Comparison of ENCODE assay signal across 10 cellular contexts in the genomic region with DNA sequence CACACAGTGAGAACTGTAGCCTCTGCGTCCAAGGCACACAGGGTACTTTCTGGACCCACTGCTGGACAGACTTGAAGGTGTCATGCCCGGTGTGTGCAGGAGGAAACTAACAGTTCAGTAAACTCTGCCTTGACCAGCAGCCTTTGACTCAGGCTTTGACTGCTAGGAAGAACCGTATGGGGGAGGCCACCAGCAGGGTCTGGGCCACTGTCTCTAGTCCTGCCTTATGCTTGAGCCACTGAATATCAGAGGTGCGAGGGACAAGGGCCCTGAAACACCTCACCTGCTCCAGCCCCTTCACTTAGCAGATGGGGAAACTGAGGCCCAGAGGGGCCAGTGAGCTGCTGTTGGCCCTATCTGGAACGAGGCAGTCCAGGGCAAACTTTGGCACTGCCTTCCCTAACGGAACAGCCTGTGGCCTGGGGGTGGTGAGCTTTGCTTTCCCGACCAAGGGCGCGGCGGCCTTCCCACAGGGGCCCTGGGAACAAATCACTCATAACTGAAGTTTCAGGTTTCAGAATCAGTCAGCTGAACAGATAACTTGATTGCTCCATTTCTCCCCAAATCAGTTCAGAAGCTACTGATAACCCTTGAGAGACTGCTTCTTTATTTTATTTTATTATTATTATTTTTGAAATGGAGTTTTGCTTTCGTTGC.
A peak's percentile ranks its signal among the peaks of the same experiment; 100 is the strongest.
DNase-seq lines count a peak whose midpoint lies in the region; ATAC-seq and TF ChIP-seq lines count a peak whose summit lies in the region.
"Had no signal": no experiment of that assay in that cellular context is flagged by ENCODE, and none has a peak within 500 bp of the region (broad histone marks: within the 10 kb centered on the region; RNA-seq: fewer than 3 reads in every experiment).

No MANE protein-coding gene starts in this region.

- peak; percentile 75 for DNase-seq in activated CD8-positive, alpha-beta memory T cell treated with anti-CD3 and anti-CD28 coated beads, Interleukin-2, amount 50 U/mL, for 48 hours
- DNase-seq in stimulated activated CD4-positive, alpha-beta T cell treated with anti-CD3 and anti-CD28 coated beads, TNF-alpha, amount 100 ng/mL, for 48 hours (ENCODE audit: low read depth in 3 of 3), result peak; percentile 44 to 51 (median 48)
- DNase-seq in NCI-H82 (lab: John Stamatoyannopoulos, UW) (no peak), left lung (no peak), NCI-H1105 treated with DMSO at 0.1 percent for 48 hours (lab: John Stamatoyannopoulos, UW) (no peak), head of caudate nucleus (no peak)
- DNase-seq: central memory CD4-positive, alpha-beta T cell; mucosa of descending colon had no signal

- peaks cover 4 to 40% of the 10 kb centered on the region in 2 donors for H3K4me1 ChIP-seq in left lung

- peak; percentile 47 for ATAC-seq in GM18909 (IDR thresholded peaks at IDR 0.05; ENCODE audit: poor library complexity, unreplicated experiment)
- ATAC-seq in HG02884 (IDR thresholded peaks at IDR 0.05; ENCODE audit: unreplicated experiment), result peak; percentile 61
- ATAC-seq in left lung, result no peak

- intact Hi-C loops in left lung (cut with DNase I), result no loop called here
- intact Hi-C loops in head of caudate nucleus (cut with DNase I), result no loop called here

- no peak overlapping the region for H3K4me3 ChIP-seq in left lung
- H3K4me3 ChIP-seq: mucosa of descending colon had no signal

- no peak for TF ChIP-seq CTCF in left lung (IDR thresholded peaks at IDR 0.05)

- H3K27ac ChIP-seq in left lung, result peak overlapping the region in 1 of 2 donors; percentile 23

- H3K27me3 ChIP-seq in left lung, result no peaks in the 10 kb centered on the region

- H3K36me3 ChIP-seq in left lung, result peaks cover 0 to 20% of the 10 kb centered on the region in 2 donors

- no peaks in the 10 kb centered on the region for H3K9me3 ChIP-seq in left lung
- H3K9me3 ChIP-seq: mucosa of descending colon had no signal

Comparison
In these comparisons a context has a peak if more than half of its experiments do, and no peak if none do; other contexts are left out.
1. DNase-seq: peak in activated CD8-positive, alpha-beta memory T cell treated with anti-CD3 and anti-CD28 coated beads, Interleukin-2, amount 50 U/mL, for 48 hours (single experiment) and stimulated activated CD4-positive, alpha-beta T cell treated with anti-CD3 and anti-CD28 coated beads, TNF-alpha, amount 100 ng/mL, for 48 hours (3 of 3); none in NCI-H82 (single experiment), left lung (0 of 2), NCI-H1105 treated with DMSO at 0.1 percent for 48 hours (single experiment) and head of caudate nucleus (0 of 42).